Comparison of ENCODE assay signal across 1 cellular context in genomic region chr22:42581762-42582716, GRCh38.
TF ChIP-seq lines count a peak whose summit lies in the region.

No MANE protein-coding gene starts in this region.

TF ChIP-seq in H1, 55 proteins besides CTCF, POLR2A, EP300 and RAD21:
- TF ChIP-seq ASH2L (IDR thresholded peaks at IDR 0.05; ENCODE audit: low read length) (peak; percentile 62), EGR1 (IDR thresholded peaks at IDR 0.05; ENCODE audit: borderline replicate concordance, low read depth, low read length) (no peak), CBX5 (IDR thresholded peaks at IDR 0.05; ENCODE audit: low read depth, low read length) (no peak), PHF8 (conservative IDR thresholded peaks at IDR 0.05; ENCODE audit: low read depth, low read length) (peak; percentile 89), SIRT6 (IDR thresholded peaks at IDR 0.05; ENCODE audit: low read length) (no peak), CHD2 (IDR thresholded peaks at IDR 0.05; ENCODE audit: low read length) (no peak), SP4 (IDR thresholded peaks at IDR 0.05; ENCODE audit: low read length) (no peak), KDM5A (IDR thresholded peaks at IDR 0.05; ENCODE audit: low read length) (0 out of 2 replicates have a peak, but pooled peaks have one; percentile 32), BACH1 (IDR thresholded peaks at IDR 0.05; ENCODE audit: low read length) (no peak), CBX8 (IDR thresholded peaks at IDR 0.05; ENCODE audit: borderline replicate concordance, low read depth, low read length) (no peak), CREB1 (IDR thresholded peaks at IDR 0.05) (no peak), SP2 (IDR thresholded peaks at IDR 0.05; ENCODE audit: low read length) (no peak), SUZ12 (IDR thresholded peaks at IDR 0.05; ENCODE audit: low read length) (no peak), SRF (IDR thresholded peaks at IDR 0.05; ENCODE audit: low read depth, low read length) (no peak), RBBP5 (IDR thresholded peaks at IDR 0.05; ENCODE audit: borderline replicate concordance, low read depth, low read length) (no peak), BCL11A (IDR thresholded peaks at IDR 0.05; ENCODE audit: low read depth in 2 of 2, low read length in 2 of 2) (no peak), TCF12 (IDR thresholded peaks at IDR 0.05; ENCODE audit: low read depth, low read length) (no peak), NRF1 (IDR thresholded peaks at IDR 0.05; ENCODE audit: low read depth, low read length) (0 out of 2 replicates have a peak, but pooled peaks have one; percentile 20), EZH2 (IDR thresholded peaks at IDR 0.05; ENCODE audit: low read depth, low read length, severe bottlenecking) (no peak), TAF7 (optimal IDR thresholded peaks at IDR 0.05; ENCODE audit: borderline replicate concordance, low read depth, low read length) (peak; percentile 15), YY1 (IDR thresholded peaks at IDR 0.05; ENCODE audit: low read depth, low read length) (peak; percentile 89), SIN3A (conservative IDR thresholded peaks at IDR 0.05 in 1 of 2, IDR thresholded peaks at IDR 0.05 in 1 of 2; ENCODE audit: low read depth in 1 of 2, low read length in 2 of 2) (no peak), TBP (IDR thresholded peaks at IDR 0.05; ENCODE audit: low read depth, low read length) (peak; percentile 65; the same call in 1 of the 2 replicates), SIX5 (IDR thresholded peaks at IDR 0.05; ENCODE audit: low read depth, low read length) (no peak), POLR2AphosphoS5 (IDR thresholded peaks at IDR 0.05; ENCODE audit: low read depth, low read length) (peak; percentile 86), USF2 (IDR thresholded peaks at IDR 0.05; ENCODE audit: low read length) (no peak), BRCA1 (IDR thresholded peaks at IDR 0.05; ENCODE audit: low read depth, low read length) (no peak), CTBP2 (IDR thresholded peaks at IDR 0.05; ENCODE audit: borderline replicate concordance, insufficient read depth, insufficient read length, low read length) (no peak), ATF3 (IDR thresholded peaks at IDR 0.05; ENCODE audit: insufficient read depth, low read depth, low read length) (no peak), TAF1 (IDR thresholded peaks at IDR 0.05; ENCODE audit: low read depth, low read length) (peak; percentile 86), ATF2 (IDR thresholded peaks at IDR 0.05; ENCODE audit: low read length) (no peak)
